9 cellular contexts compared by ENCODE assay signal in genomic region chr2:118169359-118170005, GRCh38.
A peak's percentile ranks its signal among the peaks of the same experiment; 100 is the strongest.
DNase-seq lines count a peak whose midpoint lies in the region; ATAC-seq, FAIRE-seq and TF ChIP-seq lines count a peak whose summit lies in the region.
"Had no signal": no experiment of that assay in that cellular context is flagged by ENCODE, and none has a peak within 500 bp of the region (broad histone marks: within the 10 kb centered on the region; RNA-seq: fewer than 3 reads in every experiment).

No MANE protein-coding gene starts in this region.

- ATAC-seq in upper lobe of right lung (peak; percentile 91), HG03565 (IDR thresholded peaks at IDR 0.05; ENCODE audit: unreplicated experiment) (no peak)

- no peak for FAIRE-seq in small intestine (lab: Jason Lieb, UNC)

- H3K27ac Mint-ChIP-seq in MCF 10A (ENCODE audit: low read depth, unreplicated experiment) = no peak overlapping the region

- H3K4me1 ChIP-seq in breast epithelium = no peaks in the 10 kb centered on the region
- H3K4me1 ChIP-seq in upper lobe of right lung = peaks cover 17% of the 10 kb centered on the region
- no peaks in the 10 kb centered on the region for H3K4me1 ChIP-seq in small intestine (ENCODE audit: control insufficient read depth in 2 of 2, insufficient read depth in 1 of 2, low read depth in 1 of 2, low read length in 1 of 2)

- CTCF ChIA-PET in MCF 10A (lab: Yijun Ruan, JAX) = interaction anchor here (0.6 to 0.7 kb wide), 2 partner anchors 475 to 695 kb away, joined by 3 read pairs; no protein-coding TSS in a partner anchor

- H3K4me1 Mint-ChIP-seq in MCF 10A (ENCODE audit: insufficient read depth, unreplicated experiment) = no peaks in the 10 kb centered on the region

- DNase-seq in MCF 10A (ENCODE audit: unreplicated experiment) (peak; percentile 16), breast epithelium (ENCODE audit: low spot score in 2 of 2) (no peak), NOMO-1 treated with DMSO at 0.1 percent for 48 hours (lab: John Stamatoyannopoulos, UW; ENCODE audit: unreplicated experiment) (peak; percentile 20), epithelial cell of proximal tubule (ENCODE audit: low read depth) (no peak), upper lobe of right lung (no peak), NCI-H146 treated with DMSO at 0.1 percent for 48 hours (lab: John Stamatoyannopoulos, UW; ENCODE audit: unreplicated experiment) (no peak), small intestine (no peak)

- no peaks in the 10 kb centered on the region for H3K36me3 ChIP-seq in breast epithelium
- H3K36me3 ChIP-seq in upper lobe of right lung = no peaks in the 10 kb centered on the region
- no peaks in the 10 kb centered on the region for H3K36me3 ChIP-seq in small intestine (ENCODE audit: control insufficient read depth in 2 of 2, insufficient read depth in 2 of 2, low read length in 2 of 2)
- H3K36me3 ChIP-seq: BLaER1 treated with 17β-estradiol and CSF1 and Interleukin-3, amounts not matched to agents 10 nM and 100 nM had no signal

- no TSS peak for BruUV-seq in MCF 10A (replicated peaks; lab: Mats Ljungman, UMichigan)

- H3K9me3 Mint-ChIP-seq in MCF 10A (ENCODE audit: unreplicated experiment) = no peaks in the 10 kb centered on the region

- peaks cover 0 to under 1% of the 10 kb centered on the region in 2 donors for H3K9me3 ChIP-seq in breast epithelium
- H3K9me3 ChIP-seq in upper lobe of right lung = no peaks in the 10 kb centered on the region
- no peaks in the 10 kb centered on the region for H3K9me3 ChIP-seq in small intestine (ENCODE audit: control insufficient read depth, low read depth)

- TF ChIP-seq POLR2A in breast epithelium (IDR thresholded peaks at IDR 0.05) = no peak

- POLR2A ChIA-PET in MCF 10A (lab: Yijun Ruan, JAX) = no interaction called here

- peaks cover under 1% of the 10 kb centered on the region for H3K27me3 Mint-ChIP-seq in MCF 10A (ENCODE audit: insufficient read depth, unreplicated experiment)

- 33 to 48% (median 38%) methylated on average over 6 of the region's 6 CpGs for WGBS in small intestine, 3 donors

- H3K4me3 ChIP-seq in breast epithelium (no peak overlapping the region), epithelial cell of proximal tubule (ENCODE audit: low read depth, low read length) (no peak overlapping the region), upper lobe of right lung (no peak overlapping the region), small intestine (ENCODE audit: low read depth in 1 of 2, low read length in 2 of 2) (no peak overlapping the region)
- H3K4me3 ChIP-seq: BLaER1 treated with 17β-estradiol and CSF1 and Interleukin-3, amounts not matched to agents 10 nM and 100 nM had no signal

- H3K27ac ChIP-seq in breast epithelium (no peak overlapping the region), upper lobe of right lung (peak overlapping the region; percentile 11), small intestine (ENCODE audit: low read depth in 1 of 2, low read length in 1 of 2) (no peak overlapping the region)

- intact Hi-C loops in MCF 10A (cut with micrococcal nuclease) = no loop called here
- intact Hi-C loops in breast epithelium (cut with DNase I; ENCODE audit: low total_unique reads) = no loop called here
- intact Hi-C loops in upper lobe of right lung (cut with DNase I) = no loop called here

- no peak overlapping the region for H3K4me3 Mint-ChIP-seq in MCF 10A (ENCODE audit: unreplicated experiment)

- H3K36me3 Mint-ChIP-seq in MCF 10A (ENCODE audit: insufficient read depth, unreplicated experiment) = no peaks in the 10 kb centered on the region

- H3K27me3 ChIP-seq in breast epithelium = peaks cover 0 to 4% of the 10 kb centered on the region in 2 donors
- no peaks in the 10 kb centered on the region for H3K27me3 ChIP-seq in upper lobe of right lung
- no peaks in the 10 kb centered on the region for H3K27me3 ChIP-seq in small intestine (ENCODE audit: control insufficient read depth in 2 of 2, insufficient read depth in 2 of 2, low read length in 2 of 2)
- H3K27me3 ChIP-seq: BLaER1 treated with 17β-estradiol and CSF1 and Interleukin-3, amounts not matched to agents 10 nM and 100 nM had no signal

- TF ChIP-seq CTCF in MCF 10A (IDR thresholded peaks at IDR 0.05; ENCODE audit: unreplicated experiment) = no peak
- no peak for TF ChIP-seq CTCF in breast epithelium (IDR thresholded peaks at IDR 0.05)
- TF ChIP-seq CTCF in epithelial cell of proximal tubule (conservative IDR thresholded peaks at IDR 0.05; ENCODE audit: low read depth, low read length) = peak; percentile 37
- TF ChIP-seq CTCF in upper lobe of right lung (IDR thresholded peaks at IDR 0.05) = no peak

Comparison
In these comparisons a context has a peak if more than half of its experiments do, and no peak if none do; other contexts are left out.
1. DNase-seq: peak in MCF 10A (single experiment) and NOMO-1 treated with DMSO at 0.1 percent for 48 hours (single experiment); none in breast epithelium (0 of 2), epithelial cell of proximal tubule (single experiment), upper lobe of right lung (single experiment), NCI-H146 treated with DMSO at 0.1 percent for 48 hours (single experiment) and small intestine (single experiment).